12 cellular contexts compared by ENCODE assay signal in the genomic region with DNA sequence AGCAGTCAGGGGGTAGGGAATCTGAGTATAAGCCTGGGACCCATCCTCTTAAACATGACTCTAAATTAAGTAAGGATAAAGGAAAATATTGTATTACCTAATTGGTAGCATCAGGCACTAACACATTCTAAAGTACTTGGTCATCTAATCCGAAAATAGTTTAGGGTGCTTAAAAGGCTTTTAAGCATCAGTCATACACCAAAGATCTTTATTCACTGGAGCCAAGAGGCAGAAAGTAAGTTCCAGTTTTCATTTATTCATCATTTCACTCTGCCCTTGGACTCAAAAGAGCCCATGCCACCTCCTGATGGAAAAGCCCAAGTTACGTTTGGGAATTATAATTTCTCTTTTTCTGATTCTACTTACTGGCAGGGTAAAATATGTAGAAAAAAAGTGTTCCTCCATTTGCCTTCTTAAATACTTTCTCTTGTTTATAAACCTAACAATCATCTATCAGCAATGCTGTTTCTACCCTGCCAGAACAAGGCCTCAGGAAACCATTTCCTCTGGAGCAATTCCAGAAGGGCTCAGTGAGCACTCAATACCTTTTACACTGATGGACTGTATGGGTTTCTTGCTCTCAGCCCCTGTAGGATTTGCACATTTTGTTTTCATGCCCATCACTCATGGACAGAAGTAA.
DNase-seq lines count a peak whose midpoint lies in the region; ATAC-seq and TF ChIP-seq lines count a peak whose summit lies in the region.
"Had no signal": no experiment of that assay in that cellular context is flagged by ENCODE, and none has a peak within 500 bp of the region (broad histone marks: within the 10 kb centered on the region; RNA-seq: fewer than 3 reads in every experiment).

No MANE protein-coding gene starts in this region.

- no peaks in the 10 kb centered on the region for H3K4me1 Mint-ChIP-seq in activated naive CD8-positive, alpha-beta T cell treated with anti-CD3 and anti-CD28 coated beads for 36 hours
- H3K4me1 Mint-ChIP-seq: neural progenitor cell had no signal

- intact Hi-C loops in upper lobe of right lung (cut with DNase I) = no loop called here

- no peak overlapping the region for H3K4me2 ChIP-seq in mesenchymal stem cell (ENCODE audit: low read length, poor library complexity, severe bottlenecking)
- H3K4me2 ChIP-seq: neural progenitor cell had no signal

- H3K9me3 ChIP-seq in MG63 (peaks cover 2% of the 10 kb centered on the region; the same call in 1 of the 2 replicates), mesenchymal stem cell (ENCODE audit: control insufficient read depth, low read length) (no peaks in the 10 kb centered on the region), upper lobe of right lung (no peaks in the 10 kb centered on the region)
- H3K9me3 ChIP-seq: adrenal gland had no signal

- H3K9ac ChIP-seq in mesenchymal stem cell (ENCODE audit: low read length) = peak overlapping the region; percentile 80
- H3K9ac ChIP-seq: neural progenitor cell had no signal

- TF ChIP-seq CTCF in epithelial cell of esophagus (IDR thresholded peaks at IDR 0.05; ENCODE audit: insufficient read depth, low read depth, low read length, missing control alignments) = no peak
- TF ChIP-seq CTCF in upper lobe of right lung (IDR thresholded peaks at IDR 0.05) = no peak

- H3K27me3 Mint-ChIP-seq in activated naive CD8-positive, alpha-beta T cell treated with anti-CD3 and anti-CD28 coated beads for 36 hours = no peaks in the 10 kb centered on the region

- H3K4me3 ChIP-seq in MG63 = no peak overlapping the region
- no peak overlapping the region for H3K4me3 ChIP-seq in epithelial cell of esophagus (ENCODE audit: low read length)
- peak overlapping the region in 1 of 2 experiments; percentile 15 for H3K4me3 ChIP-seq in mesenchymal stem cell (ENCODE audit: insufficient read depth in 1 of 2, low read depth in 1 of 2, low read length in 2 of 2)
- no peak overlapping the region for H3K4me3 ChIP-seq in upper lobe of right lung
- H3K4me3 ChIP-seq: adrenal gland, neural progenitor cell had no signal

- H3K14ac ChIP-seq in mesenchymal stem cell (ENCODE audit: low read length in 2 of 2) = no peak overlapping the region

- H2AK5ac ChIP-seq in mesenchymal stem cell (ENCODE audit: low read length, severe bottlenecking) = no peak overlapping the region

- no peak overlapping the region for H3K27ac Mint-ChIP-seq in activated naive CD8-positive, alpha-beta T cell treated with anti-CD3 and anti-CD28 coated beads for 36 hours
- H3K27ac Mint-ChIP-seq: neural progenitor cell had no signal

- no peak overlapping the region for H4K8ac ChIP-seq in mesenchymal stem cell (ENCODE audit: low read length)

- H2BK120ac ChIP-seq in mesenchymal stem cell (ENCODE audit: low read depth, low read length) = no peak overlapping the region

- H4K91ac ChIP-seq in mesenchymal stem cell (ENCODE audit: low read length) = no peak overlapping the region

- H3K9me3 Mint-ChIP-seq in activated naive CD8-positive, alpha-beta T cell treated with anti-CD3 and anti-CD28 coated beads for 36 hours = no peaks in the 10 kb centered on the region
- H3K9me3 Mint-ChIP-seq: neural progenitor cell had no signal

- H3K27me3 ChIP-seq in MG63 (no peaks in the 10 kb centered on the region), mesenchymal stem cell (ENCODE audit: control insufficient read depth in 1 of 2, insufficient read depth in 1 of 2, low read length in 2 of 2) (no peaks in the 10 kb centered on the region), upper lobe of right lung (no peaks in the 10 kb centered on the region)
- H3K27me3 ChIP-seq: adrenal gland, neural progenitor cell had no signal

- DNase-seq in MG63 (peak; percentile 57), epithelial cell of esophagus (ENCODE audit: low read depth) (peak; percentile 16), mesenchymal stem cell (peak; percentile 64), upper lobe of right lung (no peak)
- DNase-seq in activated naive CD8-positive, alpha-beta T cell treated with anti-CD3 and anti-CD28 coated beads for 36 hours = no peak
- no peak for DNase-seq in activated effector memory CD4-positive, alpha-beta T cell treated with Interleukin-2 at 50 U/mL for 16 hours
- no peak for DNase-seq in stimulated activated CD4-positive, alpha-beta T cell treated with anti-CD3 and anti-CD28 coated beads, Interleukin-4, amount 100 ng/mL, for 1 hour
- DNase-seq: adrenal gland; DMS 273 treated with DMSO at 0.1 percent for 48 hours; stimulated activated naive CD8-positive, alpha-beta T cell treated with anti-CD3 and anti-CD28 coated beads, Interleukin-15, Interleukin-2, amounts not matched to agents 100 U/mL and 50 U/mL, for 24 hours had no signal

- WGBS in mesenchymal stem cell = 67% methylated on average over 1 of the region's 2 CpGs

- no peaks in the 10 kb centered on the region for H3K79me1 ChIP-seq in mesenchymal stem cell (replicated peaks; ENCODE audit: low read length, poor library complexity, severe bottlenecking)

- H3K27ac ChIP-seq in mesenchymal stem cell (ENCODE audit: low read length, poor library complexity, severe bottlenecking) = peak overlapping the region; percentile 20
- peak overlapping the region; percentile 3 for H3K27ac ChIP-seq in upper lobe of right lung
- H3K27ac ChIP-seq: adrenal gland, neural progenitor cell had no signal

- no peak overlapping the region for H2BK5ac ChIP-seq in mesenchymal stem cell (ENCODE audit: low read depth, low read length, poor library complexity, severe bottlenecking)

- no peak overlapping the region for H2BK12ac ChIP-seq in mesenchymal stem cell (ENCODE audit: low read length in 2 of 2)

- no peaks in the 10 kb centered on the region for H3K36me3 Mint-ChIP-seq in activated naive CD8-positive, alpha-beta T cell treated with anti-CD3 and anti-CD28 coated beads for 36 hours
- H3K36me3 Mint-ChIP-seq: neural progenitor cell had no signal

- no peak overlapping the region for H3K4me3 Mint-ChIP-seq in activated naive CD8-positive, alpha-beta T cell treated with anti-CD3 and anti-CD28 coated beads for 36 hours
- H3K4me3 Mint-ChIP-seq: neural progenitor cell had no signal

- ATAC-seq in upper lobe of right lung (no peak), GM18873 (IDR thresholded peaks at IDR 0.05; ENCODE audit: low FRiP score, unreplicated experiment) (no peak)
- ATAC-seq: stimulated activated naive CD8-positive, alpha-beta T cell treated with anti-CD3 and anti-CD28 coated beads, Interleukin-15, Interleukin-2, amounts not matched to agents 100 U/mL and 50 U/mL, for 24 hours had no signal

- H3K4ac ChIP-seq in mesenchymal stem cell (ENCODE audit: low read depth in 1 of 2, low read length in 2 of 2) = no peak overlapping the region

- no peak overlapping the region for H2AFZ ChIP-seq in mesenchymal stem cell (ENCODE audit: low read depth, low read length)
- H2AFZ ChIP-seq: neural progenitor cell had no signal

- H3K23ac ChIP-seq in mesenchymal stem cell (ENCODE audit: low read length in 2 of 2) = no peak overlapping the region

- H2BK15ac ChIP-seq in mesenchymal stem cell (ENCODE audit: low read depth, poor library complexity, severe bottlenecking) = no peak overlapping the region

- H3K18ac ChIP-seq in mesenchymal stem cell (ENCODE audit: low read depth in 1 of 2, low read length in 2 of 2) = no peak overlapping the region

- H3K4me1 ChIP-seq in mesenchymal stem cell (ENCODE audit: control insufficient read depth, insufficient read depth, low read depth, low read length) = peaks cover 3% of the 10 kb centered on the region
- no peaks in the 10 kb centered on the region for H3K4me1 ChIP-seq in upper lobe of right lung
- H3K4me1 ChIP-seq: adrenal gland, neural progenitor cell had no signal

- H3K36me3 ChIP-seq in MG63 = peaks cover 9% of the 10 kb centered on the region
- H3K36me3 ChIP-seq in mesenchymal stem cell (ENCODE audit: control insufficient read depth in 1 of 2, insufficient read depth in 2 of 2, low read depth in 1 of 2, low read length in 2 of 2) = no peaks in the 10 kb centered on the region
- no peaks in the 10 kb centered on the region for H3K36me3 ChIP-seq in upper lobe of right lung
- H3K36me3 ChIP-seq: adrenal gland, neural progenitor cell had no signal

Comparison
In these comparisons a context has a peak if more than half of its experiments do, and no peak if none do; other contexts are left out.
1. DNase-seq: peak in MG63 (single experiment), epithelial cell of esophagus (single experiment) and mesenchymal stem cell (single experiment); none in upper lobe of right lung (single experiment), activated naive CD8-positive, alpha-beta T cell treated with anti-CD3 and anti-CD28 coated beads for 36 hours (single experiment), activated effector memory CD4-positive, alpha-beta T cell treated with Interleukin-2 at 50 U/mL for 16 hours (single experiment) and stimulated activated CD4-positive, alpha-beta T cell treated with anti-CD3 and anti-CD28 coated beads, Interleukin-4, amount 100 ng/mL, for 1 hour (single experiment).